Comparison of ENCODE assay signal across 30 cellular contexts in genomic region chr16:7493133-7493532, GRCh38.
A peak's percentile ranks its signal among the peaks of the same experiment; 100 is the strongest.
DNase-seq lines count a peak whose midpoint lies in the region; ATAC-seq, FAIRE-seq and TF ChIP-seq lines count a peak whose summit lies in the region.
"Had no signal": no experiment of that assay in that cellular context is flagged by ENCODE, and none has a peak within 500 bp of the region (broad histone marks: within the 10 kb centered on the region; RNA-seq: fewer than 3 reads in every experiment).

No MANE protein-coding gene starts in this region.

- BruUV-seq in HepG2 (replicated peaks; lab: Mats Ljungman, UMichigan), result no TSS peak

- ATAC-seq in HepG2, result no peak
- no peak for ATAC-seq in right lobe of liver
- ATAC-seq in A549, result no peak
- no peak for ATAC-seq in Right ventricle myocardium inferior
- ATAC-seq: CD8-positive, alpha-beta T cell had no signal

- H3K4me3 ChIP-seq in HepG2 (replicated peaks in 1 of 3; ENCODE audit: insufficient read depth in 1 of 3, low read depth in 2 of 3, low read length in 3 of 3) (no peak overlapping the region), right lobe of liver (no peak overlapping the region), A549 (no peak overlapping the region)
- H3K4me3 ChIP-seq: BLaER1; BLaER1 treated with 17β-estradiol and CSF1 and Interleukin-3, amounts not matched to agents 10 nM and 100 nM had no signal

- no peak for DNase-seq in HepG2 (ENCODE audit: low spot score)
- no peak for DNase-seq in right lobe of liver
- no peak for DNase-seq in A549 (ENCODE audit: low read depth in 1 of 2, low spot score in 1 of 2)
- no peak for DNase-seq in Right ventricle myocardium inferior (ENCODE audit: missing footprints)
- DNase-seq: 8988T; ACHN; AML-193; BE2C; C1 segment of cervical spinal cord; Caco-2; Calu3; CD4-positive, alpha-beta memory T cell; CD4-positive, alpha-beta T cell; CD4-positive, CD25-positive, alpha-beta regulatory T cell; CD8-positive, alpha-beta memory T cell; CD8-positive, alpha-beta T cell; COR-L47; DMS 273 treated with DMSO at 0.1 percent for 48 hours; DMS153; DMS53; DMS79; DMS79 treated with DMSO at 0.1 percent for 48 hours; DND-41; EL had no signal

- intact Hi-C loops in HepG2 (cut with micrococcal nuclease; ENCODE audit: unreplicated experiment) (no loop called here), right lobe of liver (cut with DNase I) (no loop called here), Right ventricle myocardium inferior (cut with DNase I) (no loop called here)

- FAIRE-seq in HepG2 (lab: Jason Lieb, UNC) (no peak), A549 (lab: Jason Lieb, UNC) (no peak)
- FAIRE-seq: A204.1, D721Med had no signal

- TF ChIP-seq CTCF in HepG2 (CRISPR knock-in tag; IDR thresholded peaks at IDR 0.05) (no peak), right lobe of liver (IDR thresholded peaks at IDR 0.05) (no peak), A549 (IDR thresholded peaks at IDR 0.05) (no peak)

- CTCF ChIA-PET in HepG2 (lab: Yijun Ruan, JAX; ENCODE audit: low intra/inter-chr PET ratio, low total read pairs) (no interaction called here), A549 (lab: Yijun Ruan, JAX) (no interaction called here)

- H3K27ac ChIP-seq in HepG2 (ENCODE audit: extremely low read length, insufficient read depth, low read length), result no peak overlapping the region
- H3K27ac ChIP-seq in right lobe of liver, result no peak overlapping the region
- no peak overlapping the region for H3K27ac ChIP-seq in A549
- H3K27ac ChIP-seq: 22Rv1; BLaER1; BLaER1 treated with 17β-estradiol and CSF1 and Interleukin-3, amounts not matched to agents 10 nM and 100 nM; C4-2B had no signal

- in situ Hi-C loops in HepG2 (cut with HindIII; ENCODE audit: extremely low pct_ligation_motif_present, low pct_unique_long_range_greater_than_20kb), result no loop called here

- POLR2A ChIA-PET in HepG2 (lab: Yijun Ruan, JAX) (no interaction called here), A549 (lab: Yijun Ruan, JAX) (no interaction called here)

- H3K4me1 ChIP-seq in HepG2 (ENCODE audit: insufficient read depth, low read length) (no peaks in the 10 kb centered on the region), right lobe of liver (no peaks in the 10 kb centered on the region), A549 (no peaks in the 10 kb centered on the region)
- H3K4me1 ChIP-seq: BE2C; BLaER1; BLaER1 treated with 17β-estradiol and CSF1 and Interleukin-3, amounts not matched to agents 10 nM and 100 nM; Caco-2 had no signal

- no peaks in the 10 kb centered on the region for H4K20me1 ChIP-seq in HepG2 (ENCODE audit: insufficient read depth, low read length)
- H4K20me1 ChIP-seq: BLaER1; BLaER1 treated with 17β-estradiol and CSF1 and Interleukin-3, amounts not matched to agents 10 nM and 100 nM had no signal

- TF ChIP-seq EP300 in HepG2 (IDR thresholded peaks at IDR 0.05; ENCODE audit: low read depth in 2 of 2, low read length in 2 of 2) (no peak), HepG2 (CRISPR knock-in tag; IDR thresholded peaks at IDR 0.05; ENCODE audit: borderline replicate concordance) (no peak), A549 (IDR thresholded peaks at IDR 0.05) (no peak)

- TF ChIP-seq POLR2A in HepG2 (IDR thresholded peaks at IDR 0.05; ENCODE audit: insufficient read depth in 1 of 2, low read depth in 2 of 2, low read length in 2 of 2), result no peak
- TF ChIP-seq POLR2A in right lobe of liver (IDR thresholded peaks at IDR 0.05), result no peak
- no peak for TF ChIP-seq POLR2A in A549 (IDR thresholded peaks at IDR 0.05; ENCODE audit: low read length)

- WGBS in HepG2 (ENCODE audit: low lambda C conversion rate), result 10% methylated on average over 6 of the region's 6 CpGs
- WGBS in right lobe of liver (ENCODE audit: insufficient coverage, low coverage, low lambda C conversion rate, missing lambda C conversion rate), result 50% methylated on average over 6 of the region's 6 CpGs
- 8% methylated on average over 6 of the region's 6 CpGs for WGBS in A549 (ENCODE audit: missing lambda C conversion rate)

- no peak overlapping the region for H3K4me2 ChIP-seq in HepG2 (ENCODE audit: low read depth, low read length)
- no peak overlapping the region for H3K4me2 ChIP-seq in A549
- H3K4me2 ChIP-seq: BLaER1; BLaER1 treated with 17β-estradiol and CSF1 and Interleukin-3, amounts not matched to agents 10 nM and 100 nM had no signal

- no peak overlapping the region for H3K9ac ChIP-seq in HepG2 (ENCODE audit: insufficient read depth, low read depth, low read length)
- H3K9ac ChIP-seq: BLaER1; BLaER1 treated with 17β-estradiol and CSF1 and Interleukin-3, amounts not matched to agents 10 nM and 100 nM had no signal

- H3K79me2 ChIP-seq in HepG2 (ENCODE audit: insufficient read depth, low read length), result no peaks in the 10 kb centered on the region

- H3K27me3 ChIP-seq in HepG2 (ENCODE audit: control insufficient read depth in 1 of 2, insufficient read depth in 2 of 2, low read length in 2 of 2) (no peaks in the 10 kb centered on the region), right lobe of liver (no peaks in the 10 kb centered on the region)
- H3K27me3 ChIP-seq: BE2C; BLaER1; BLaER1 treated with 17β-estradiol and CSF1 and Interleukin-3, amounts not matched to agents 10 nM and 100 nM had no signal

- no peak for TF ChIP-seq RAD21 in HepG2 (CRISPR knock-in tag; IDR thresholded peaks at IDR 0.05)
- no peak for TF ChIP-seq RAD21 in A549 (conservative IDR thresholded peaks at IDR 0.05 in 1 of 2, IDR thresholded peaks at IDR 0.05 in 1 of 2)

- H3K36me3 ChIP-seq in HepG2 (replicated peaks in 1 of 2; ENCODE audit: control insufficient read depth in 1 of 2, insufficient read depth in 2 of 2, low read length in 2 of 2) (no peaks in the 10 kb centered on the region), right lobe of liver (no peaks in the 10 kb centered on the region)
- H3K36me3 ChIP-seq: BE2C; BLaER1; BLaER1 treated with 17β-estradiol and CSF1 and Interleukin-3, amounts not matched to agents 10 nM and 100 nM had no signal

- H2AFZ ChIP-seq in HepG2 (ENCODE audit: low read length), result no peak overlapping the region

- H3K9me3 ChIP-seq in HepG2 (ENCODE audit: low read length) (0 out of 2 replicates have a peak, but pooled peaks cover 5% of the 10 kb centered on the region), right lobe of liver (no peaks in the 10 kb centered on the region), A549 (no peaks in the 10 kb centered on the region)
- H3K9me3 ChIP-seq: BE2C; BLaER1; BLaER1 treated with 17β-estradiol and CSF1 and Interleukin-3, amounts not matched to agents 10 nM and 100 nM; Caco-2 had no signal

TF ChIP-seq in HepG2, 621 proteins besides CTCF, POLR2A, EP300 and RAD21:
- TF ChIP-seq TCF7L2 (IDR thresholded peaks at IDR 0.05; ENCODE audit: low read depth, low read length) (no peak), MAFK (conservative IDR thresholded peaks at IDR 0.05 in 1 of 2, IDR thresholded peaks at IDR 0.05 in 1 of 2; ENCODE audit: low read length in 2 of 2) (peak; percentile 81 to 82), MAFF (IDR thresholded peaks at IDR 0.05; ENCODE audit: low read depth, low read length) (peak; percentile 71)
- TF ChIP-seq, protein P1, sequence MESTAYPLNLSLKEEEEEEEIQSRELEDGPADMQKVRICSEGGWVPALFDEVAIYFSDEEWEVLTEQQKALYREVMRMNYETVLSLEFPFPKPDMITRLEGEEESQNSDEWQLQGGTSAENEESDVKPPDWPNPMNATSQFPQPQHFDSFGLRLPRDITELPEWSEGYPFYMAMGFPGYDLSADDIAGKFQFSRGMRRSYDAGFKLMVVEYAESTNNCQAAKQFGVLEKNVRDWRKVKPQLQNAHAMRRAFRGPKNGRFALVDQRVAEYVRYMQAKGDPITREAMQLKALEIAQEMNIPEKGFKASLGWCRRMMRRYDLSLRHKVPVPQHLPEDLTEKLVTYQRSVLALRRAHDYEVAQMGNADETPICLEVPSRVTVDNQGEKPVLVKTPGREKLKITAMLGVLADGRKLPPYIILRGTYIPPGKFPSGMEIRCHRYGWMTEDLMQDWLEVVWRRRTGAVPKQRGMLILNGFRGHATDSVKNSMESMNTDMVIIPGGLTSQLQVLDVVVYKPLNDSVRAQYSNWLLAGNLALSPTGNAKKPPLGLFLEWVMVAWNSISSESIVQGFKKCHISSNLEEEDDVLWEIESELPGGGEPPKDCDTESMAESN (CRISPR knock-in tag; conservative IDR thresholded peaks at IDR 0.05), result no peak

TF ChIP-seq in A549, 52 proteins besides CTCF, POLR2A, EP300 and RAD21:
- TF ChIP-seq HOXB13 (CRISPR knock-in tag; IDR thresholded peaks at IDR 0.05; ENCODE audit: low read depth), result no peak
- no peak for TF ChIP-seq JUNB (IDR thresholded peaks at IDR 0.05)
- TF ChIP-seq MAFK (IDR thresholded peaks at IDR 0.05; ENCODE audit: partially characterized antibody), result peak; percentile 50

Comparison
In these comparisons a context has a peak if more than half of its experiments do, and no peak if none do; other contexts are left out.
1. Of the 38 proteins assayed by ChIP-seq in both HepG2 and A549: peak only in HepG2: none; only in A549: none; in both: MAFK; in neither: 37.